Comparison of ENCODE assay signal across 18 cellular contexts in genomic region chr5:149588947-149589346, GRCh38.
"Had no signal": no experiment of that assay in that cellular context is flagged by ENCODE, and none has a peak within 500 bp of the region (broad histone marks: within the 10 kb centered on the region; RNA-seq: fewer than 3 reads in every experiment).

No MANE protein-coding gene starts in this region.

- H3K36me3 ChIP-seq: left lung, thoracic aorta had no signal

- H3K27me3 ChIP-seq: dorsolateral prefrontal cortex, foreskin keratinocyte, left lung had no signal

- ATAC-seq: foreskin keratinocyte; left lung; mucosa of descending colon; stimulated activated effector memory CD8-positive, alpha-beta T cell treated with anti-CD3 and anti-CD28 coated beads, Interleukin-12 subunit alpha, Interleukin-12 subunit beta, amount 100 ng/mL, for 72 hours had no signal

- H3K9me3 ChIP-seq: left lung, mucosa of descending colon, thoracic aorta had no signal

- DNase-seq: activated B cell treated with CpG ODN at 0.5 μM for 24 hours; activated CD4-positive, alpha-beta memory T cell treated with anti-CD3 and anti-CD28 coated beads, Interleukin-2, amount 10 ng/mL, durations not matched to agents 7 days and 5 days; activated CD4-positive, alpha-beta T cell treated with anti-CD3 and anti-CD28 coated beads for 48 hours; activated naive CD4-positive, alpha-beta T cell treated with Interleukin-2 at 50 U/mL for 16 hours; activated T-cell treated with anti-CD3 and anti-CD28 coated beads, Interleukin-2, amount 50 U/mL, for 24 hours; anterior cingulate cortex; central memory CD4-positive, alpha-beta T cell; dorsolateral prefrontal cortex; foreskin keratinocyte; hippocampal formation; left lung; mucosa of descending colon; naive B cell; small intestine; stimulated activated CD4-positive, alpha-beta T cell treated with anti-CD3 and anti-CD28 coated beads, Interleukin-15, amount 100 ng/mL, for 24 hours; stimulated activated CD4-positive, alpha-beta T cell treated with anti-CD3 and anti-CD28 coated beads, Interleukin-4, amount 100 ng/mL, for 1 hour had no signal

- H3K27ac ChIP-seq: foreskin keratinocyte, left lung, thoracic aorta had no signal

- H3K4me3 ChIP-seq: dorsolateral prefrontal cortex, left lung, mucosa of descending colon, thoracic aorta had no signal

- H3K4me1 ChIP-seq: foreskin keratinocyte had no signal
